ENCODE assay signal across 18 cellular contexts in genomic region chr6:134432036-134432435, GRCh38.
"Had no signal": no experiment of that assay in that cellular context is flagged by ENCODE, and none has a peak within 500 bp of the region (broad histone marks: within the 10 kb centered on the region; RNA-seq: fewer than 3 reads in every experiment).

No MANE protein-coding gene starts in this region.

- DNase-seq: activated CD4-positive, alpha-beta memory T cell treated with anti-CD3 and anti-CD28 coated beads, Interleukin-2, amount 10 ng/mL, durations not matched to agents 7 days and 5 days; activated CD4-positive, alpha-beta T cell treated with anti-CD3 and anti-CD28 coated beads for 48 hours; activated CD8-positive, alpha-beta memory T cell treated with anti-CD3 and anti-CD28 coated beads, Interleukin-2, amount 10 ng/mL, durations not matched to agents 7 days and 5 days; activated naive CD4-positive, alpha-beta T cell treated with Interleukin-2 at 50 U/mL for 16 hours; activated naive CD8-positive, alpha-beta T cell treated with anti-CD3 and anti-CD28 coated beads, Interleukin-2, amount 50 U/mL, for 24 hours; anterior cingulate cortex; cerebellar nuclear complex; cortex of kidney; erythroblast; heart right ventricle; immature natural killer cell; natural killer cell; stimulated activated CD4-positive, alpha-beta T cell treated with anti-CD3 and anti-CD28 coated beads, Interleukin-12 subunit alpha, Interleukin-12 subunit beta, amount 100 ng/mL, for 4 hours; stimulated activated CD4-positive, alpha-beta T cell treated with anti-CD3 and anti-CD28 coated beads, Interleukin-1b, Interleukin-23, amount 100 ng/mL, for 48 hours; stimulated activated CD8-positive, alpha-beta memory T cell treated with anti-CD3 and anti-CD28 coated beads, Interleukin-4, amount 100 ng/mL, for 48 hours; stimulated activated naive CD4-positive, alpha-beta T cell had no signal

- H3K27ac Mint-ChIP-seq: activated CD4-positive, alpha-beta memory T cell treated with anti-CD3 and anti-CD28 coated beads, Interleukin-2, amount 10 ng/mL, durations not matched to agents 7 days and 5 days; activated CD8-positive, alpha-beta memory T cell treated with anti-CD3 and anti-CD28 coated beads, Interleukin-2, amount 10 ng/mL, durations not matched to agents 7 days and 5 days; activated naive CD8-positive, alpha-beta T cell treated with anti-CD3 and anti-CD28 coated beads, Interleukin-2, amount 50 U/mL, for 24 hours; activated T-helper 2 cell treated with anti-CD3 and anti-CD28 coated beads, Interferon-gamma antibody, Interleukin-2, Interleukin-4, amounts not matched to agents 10 μg/mL and 5 μg/mL and 100 μg/mL, durations not matched to agents 14 hours and 24 hours and 36 hours; immature natural killer cell; natural killer cell; WTC11 had no signal

- H3K27me3 Mint-ChIP-seq: activated CD4-positive, alpha-beta memory T cell treated with anti-CD3 and anti-CD28 coated beads, Interleukin-2, amount 10 ng/mL, durations not matched to agents 7 days and 5 days; activated CD8-positive, alpha-beta memory T cell treated with anti-CD3 and anti-CD28 coated beads, Interleukin-2, amount 10 ng/mL, durations not matched to agents 7 days and 5 days; activated naive CD8-positive, alpha-beta T cell treated with anti-CD3 and anti-CD28 coated beads, Interleukin-2, amount 50 U/mL, for 24 hours had no signal

- ATAC-seq: activated CD8-positive, alpha-beta memory T cell treated with anti-CD3 and anti-CD28 coated beads, Interleukin-2, amount 10 ng/mL, durations not matched to agents 7 days and 5 days; activated naive CD8-positive, alpha-beta T cell treated with anti-CD3 and anti-CD28 coated beads, Interleukin-2, amount 50 U/mL, for 24 hours; heart right ventricle; natural killer cell; WTC11 had no signal

- H3K36me3 ChIP-seq: heart right ventricle had no signal

- H3K4me3 ChIP-seq: heart right ventricle had no signal

- H3K27me3 ChIP-seq: heart right ventricle had no signal

- H3K36me3 Mint-ChIP-seq: activated CD8-positive, alpha-beta memory T cell treated with anti-CD3 and anti-CD28 coated beads, Interleukin-2, amount 10 ng/mL, durations not matched to agents 7 days and 5 days; immature natural killer cell; natural killer cell; WTC11 had no signal

- H3K4me3 Mint-ChIP-seq: activated CD4-positive, alpha-beta memory T cell treated with anti-CD3 and anti-CD28 coated beads, Interleukin-2, amount 10 ng/mL, durations not matched to agents 7 days and 5 days; activated CD8-positive, alpha-beta memory T cell treated with anti-CD3 and anti-CD28 coated beads, Interleukin-2, amount 10 ng/mL, durations not matched to agents 7 days and 5 days; activated naive CD8-positive, alpha-beta T cell treated with anti-CD3 and anti-CD28 coated beads, Interleukin-2, amount 50 U/mL, for 24 hours; immature natural killer cell; natural killer cell; WTC11 had no signal

- H3K27ac ChIP-seq: heart right ventricle had no signal

- H3K4me1 Mint-ChIP-seq: immature natural killer cell, natural killer cell had no signal

- H3K9me3 Mint-ChIP-seq: activated CD4-positive, alpha-beta memory T cell treated with anti-CD3 and anti-CD28 coated beads, Interleukin-2, amount 10 ng/mL, durations not matched to agents 7 days and 5 days; activated naive CD8-positive, alpha-beta T cell treated with anti-CD3 and anti-CD28 coated beads, Interleukin-2, amount 50 U/mL, for 24 hours; activated T-helper 2 cell treated with anti-CD3 and anti-CD28 coated beads, Interferon-gamma antibody, Interleukin-2, Interleukin-4, amounts not matched to agents 10 μg/mL and 5 μg/mL and 100 μg/mL, durations not matched to agents 14 hours and 24 hours and 36 hours; immature natural killer cell; natural killer cell; WTC11 had no signal

- H3K9me3 ChIP-seq: heart right ventricle had no signal
